Comparison of ENCODE assay signal across 1 cellular context in genomic region chr20:63216041-63216848, GRCh38.
TF ChIP-seq lines count a peak whose summit lies in the region.

Gene YTHDF1, minus strand, starts transcription at chr20:63216131. Its CDS starts 239 bp downstream, at chr20:63215892.

TF ChIP-seq in HepG2, 621 proteins besides CTCF, POLR2A, EP300 and RAD21 (continued from another document and continues in another):
- TF ChIP-seq STAT6 (CRISPR knock-in tag; IDR thresholded peaks at IDR 0.05; ENCODE audit: borderline replicate concordance), result peak; percentile 17; the same call in 1 of the 2 replicates
- peak; percentile 96; the same call in 1 of the 2 replicates for TF ChIP-seq CENPT (CRISPR knock-in tag; IDR thresholded peaks at IDR 0.05; ENCODE audit: low read depth)
- peak; percentile 72; the same call in 1 of the 2 replicates for TF ChIP-seq ETV6 (CRISPR knock-in tag; conservative IDR thresholded peaks at IDR 0.05)
- peak; percentile 97 for TF ChIP-seq ZNF704 (CRISPR knock-in tag; IDR thresholded peaks at IDR 0.05; ENCODE audit: borderline replicate concordance)
- TF ChIP-seq MYNN (CRISPR knock-in tag; IDR thresholded peaks at IDR 0.05; ENCODE audit: low read depth), result peak; percentile 93
- TF ChIP-seq ZBTB25 (CRISPR knock-in tag; IDR thresholded peaks at IDR 0.05), result peak; percentile 90; the same call in 1 of the 2 replicates
- TF ChIP-seq KLF9 (CRISPR knock-in tag; IDR thresholded peaks at IDR 0.05; ENCODE audit: low read depth), result peak; percentile 88; the same call in 1 of the 2 replicates
- peak; percentile 85; the same call in 1 of the 2 replicates for TF ChIP-seq ZNF513 (CRISPR knock-in tag; conservative IDR thresholded peaks at IDR 0.05)
- TF ChIP-seq HOXA7 (CRISPR knock-in tag; IDR thresholded peaks at IDR 0.05), result no peak
- TF ChIP-seq RELA (CRISPR knock-in tag; IDR thresholded peaks at IDR 0.05), result no peak
- TF ChIP-seq TCF12 (IDR thresholded peaks at IDR 0.05), result no peak
- TF ChIP-seq TCF12 (CRISPR knock-in tag; IDR thresholded peaks at IDR 0.05), result peak; percentile 92; the same call in 1 of the 2 replicates
- peak; percentile 76; the same call in 1 of the 2 replicates for TF ChIP-seq HMGXB3 (CRISPR knock-in tag; IDR thresholded peaks at IDR 0.05; ENCODE audit: borderline replicate concordance)
- no peak for TF ChIP-seq ZNF530 (CRISPR knock-in tag; IDR thresholded peaks at IDR 0.05; ENCODE audit: low read depth)
- TF ChIP-seq KDM6A (CRISPR knock-in tag; IDR thresholded peaks at IDR 0.05; ENCODE audit: low read depth), result peak; percentile 35; the same call in 1 of the 2 replicates
- peak; percentile 97 for TF ChIP-seq ARNT2 (CRISPR knock-in tag; IDR thresholded peaks at IDR 0.05; ENCODE audit: low read depth)
- TF ChIP-seq PHF21A (CRISPR knock-in tag; IDR thresholded peaks at IDR 0.05), result peak; percentile 84
- peak; percentile 85 for TF ChIP-seq ARID5B (CRISPR knock-in tag; IDR thresholded peaks at IDR 0.05)
- no peak for TF ChIP-seq ZNF24 (IDR thresholded peaks at IDR 0.05)
- peak; percentile 64 for TF ChIP-seq RXRB (CRISPR knock-in tag; IDR thresholded peaks at IDR 0.05; ENCODE audit: borderline replicate concordance)
- TF ChIP-seq JDP2 (CRISPR knock-in tag; IDR thresholded peaks at IDR 0.05; ENCODE audit: borderline replicate concordance), result peak; percentile 75
- TF ChIP-seq ZBTB21 (CRISPR knock-in tag; IDR thresholded peaks at IDR 0.05), result no peak
- peak; percentile 84 for TF ChIP-seq ZNF18 (CRISPR knock-in tag; IDR thresholded peaks at IDR 0.05; ENCODE audit: insufficient replicate concordance)
- TF ChIP-seq ZNF761 (CRISPR knock-in tag; conservative IDR thresholded peaks at IDR 0.05), result peak; percentile 99
- TF ChIP-seq SOX13 (IDR thresholded peaks at IDR 0.05), result peak; percentile 28; the same call in 1 of the 2 replicates
- peak in 1 of 2 experiments; percentile 64; a peak in 1 of 4 replicates for TF ChIP-seq SOX13 (CRISPR knock-in tag; conservative IDR thresholded peaks at IDR 0.05 in 1 of 2, IDR thresholded peaks at IDR 0.05 in 1 of 2)
- peak; percentile 86; the same call in 1 of the 2 replicates for TF ChIP-seq ZNF552 (CRISPR knock-in tag; IDR thresholded peaks at IDR 0.05; ENCODE audit: borderline replicate concordance)
- TF ChIP-seq XRCC5 (optimal IDR thresholded peaks at IDR 0.05; ENCODE audit: low read length), result no peak
- peak; percentile 88; the same call in 1 of the 2 replicates for TF ChIP-seq KLF15 (CRISPR knock-in tag; IDR thresholded peaks at IDR 0.05; ENCODE audit: borderline replicate concordance)
- TF ChIP-seq NAIF1 (CRISPR knock-in tag; IDR thresholded peaks at IDR 0.05; ENCODE audit: borderline replicate concordance), result no peak
- TF ChIP-seq ELF3 (CRISPR knock-in tag; IDR thresholded peaks at IDR 0.05), result peak; percentile 59
- peak; percentile 92; the same call in 1 of the 2 replicates for TF ChIP-seq ZNF572 (CRISPR knock-in tag; IDR thresholded peaks at IDR 0.05)
- peak; percentile 82 for TF ChIP-seq ZNF263 (CRISPR knock-in tag; IDR thresholded peaks at IDR 0.05)
- TF ChIP-seq ATF7-NPFF (CRISPR knock-in tag; IDR thresholded peaks at IDR 0.05; ENCODE audit: low read depth), result peak; percentile 89
- peak; percentile 80; the same call in 1 of the 2 replicates for TF ChIP-seq TP53 (CRISPR knock-in tag; conservative IDR thresholded peaks at IDR 0.05)
- 0 out of 2 replicates have a peak, but pooled peaks have one; percentile 58 for TF ChIP-seq ZNF660 (CRISPR knock-in tag; IDR thresholded peaks at IDR 0.05; ENCODE audit: borderline replicate concordance, low read depth)
- TF ChIP-seq PITX1 (CRISPR knock-in tag; IDR thresholded peaks at IDR 0.05), result peak; percentile 73
- no peak for TF ChIP-seq CBX2 (IDR thresholded peaks at IDR 0.05; ENCODE audit: low read depth, low read length)
- TF ChIP-seq CBX2 (CRISPR knock-in tag; IDR thresholded peaks at IDR 0.05; ENCODE audit: low read depth), result 0 out of 2 replicates have a peak, but pooled peaks have one; percentile 56
